10 cellular contexts compared by ENCODE assay signal in the genomic region with DNA sequence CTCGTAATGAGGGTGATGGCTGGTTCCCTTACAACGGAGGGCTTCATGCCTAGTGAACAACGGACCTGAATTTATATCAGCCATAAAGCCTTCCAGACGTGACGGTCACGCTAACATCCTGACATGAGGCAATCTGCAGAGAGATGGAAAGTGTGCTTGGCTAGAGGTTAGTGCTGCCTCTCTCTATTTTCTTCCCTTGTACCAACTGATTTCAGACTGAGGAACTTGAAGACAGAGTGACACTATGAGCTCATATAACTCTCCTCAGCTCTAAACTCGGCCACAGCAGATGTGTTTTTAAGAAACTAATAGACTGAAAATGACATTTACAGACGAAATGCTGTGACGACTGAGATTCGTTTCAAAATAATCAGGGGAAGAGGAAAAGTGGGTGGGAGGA.
DNase-seq lines count a peak whose midpoint lies in the region; ATAC-seq, FAIRE-seq and TF ChIP-seq lines count a peak whose summit lies in the region.
"Had no signal": no experiment of that assay in that cellular context is flagged by ENCODE, and none has a peak within 500 bp of the region (broad histone marks: within the 10 kb centered on the region; RNA-seq: fewer than 3 reads in every experiment).

No MANE protein-coding gene starts in this region.

- TF ChIP-seq CTCF in left ventricle myocardium inferior (IDR thresholded peaks at IDR 0.05; ENCODE audit: borderline replicate concordance), result no peak
- TF ChIP-seq CTCF in activated CD8-positive, alpha-beta T cell treated with anti-CD3 and anti-CD28 coated beads for 36 hours (IDR thresholded peaks at IDR 0.05), result no peak
- TF ChIP-seq CTCF in upper lobe of right lung (IDR thresholded peaks at IDR 0.05), result no peak

- no peak for ATAC-seq in Right ventricle myocardium superior (ENCODE audit: poor library complexity)
- ATAC-seq in activated CD8-positive, alpha-beta T cell treated with anti-CD3 and anti-CD28 coated beads for 36 hours, result no peak
- ATAC-seq in upper lobe of right lung, result no peak
- ATAC-seq: left colon had no signal

- H2AFZ ChIP-seq in mesenchymal stem cell (ENCODE audit: low read depth, low read length), result no peak overlapping the region

- no peaks in the 10 kb centered on the region for H3K27me3 Mint-ChIP-seq in activated CD8-positive, alpha-beta T cell treated with anti-CD3 and anti-CD28 coated beads for 36 hours

- H3K9me3 ChIP-seq in left ventricle myocardium inferior (replicated peaks) (no peaks in the 10 kb centered on the region), mesenchymal stem cell (ENCODE audit: control insufficient read depth, low read length) (no peaks in the 10 kb centered on the region), upper lobe of right lung (no peaks in the 10 kb centered on the region)

- H3K4me1 Mint-ChIP-seq in activated CD8-positive, alpha-beta T cell treated with anti-CD3 and anti-CD28 coated beads for 36 hours (ENCODE audit: low read depth), result peaks cover 43% of the 10 kb centered on the region

- H3K4me3 ChIP-seq in left ventricle myocardium inferior (peak overlapping the region; percentile 52), mesenchymal stem cell (ENCODE audit: insufficient read depth in 1 of 2, low read depth in 1 of 2, low read length in 2 of 2) (no peak overlapping the region), upper lobe of right lung (peak overlapping the region; percentile 24)

- WGBS in mesenchymal stem cell, result 57% methylated on average over 8 of the region's 10 CpGs

- H3K27ac Mint-ChIP-seq in activated CD8-positive, alpha-beta T cell treated with anti-CD3 and anti-CD28 coated beads for 36 hours, result no peak overlapping the region

- H3K9ac ChIP-seq in mesenchymal stem cell (ENCODE audit: low read length), result peak overlapping the region; percentile 71

- H2BK15ac ChIP-seq in mesenchymal stem cell (ENCODE audit: low read depth, poor library complexity, severe bottlenecking), result no peak overlapping the region

- H3K27me3 ChIP-seq in left ventricle myocardium inferior (ENCODE audit: low read depth) (no peaks in the 10 kb centered on the region), mesenchymal stem cell (ENCODE audit: control insufficient read depth in 1 of 2, insufficient read depth in 1 of 2, low read length in 2 of 2) (no peaks in the 10 kb centered on the region), upper lobe of right lung (no peaks in the 10 kb centered on the region)

- peak overlapping the region; percentile 63 to 70 for H2BK12ac ChIP-seq in mesenchymal stem cell (ENCODE audit: low read length in 2 of 2)

- peak overlapping the region in 1 of 2 experiments; percentile 34 for H3K18ac ChIP-seq in mesenchymal stem cell (ENCODE audit: low read depth in 1 of 2, low read length in 2 of 2)

- peak overlapping the region; percentile 67 for H3K4me3 Mint-ChIP-seq in activated CD8-positive, alpha-beta T cell treated with anti-CD3 and anti-CD28 coated beads for 36 hours

- POLR2A ChIA-PET in activated CD8-positive, alpha-beta T cell treated with anti-CD3 and anti-CD28 coated beads for 36 hours (lab: Charles Lee), result no interaction called here

- peaks cover 5% of the 10 kb centered on the region for H3K79me1 ChIP-seq in mesenchymal stem cell (replicated peaks; ENCODE audit: low read length, poor library complexity, severe bottlenecking)

- no peak overlapping the region for H4K8ac ChIP-seq in mesenchymal stem cell (ENCODE audit: low read length)

- H4K91ac ChIP-seq in mesenchymal stem cell (ENCODE audit: low read length), result peak overlapping the region; percentile 32

- intact Hi-C loops in left ventricle myocardium inferior (cut with micrococcal nuclease), result no loop called here
- intact Hi-C loops in Right ventricle myocardium superior (cut with DNase I), result no loop called here
- intact Hi-C loops in activated CD8-positive, alpha-beta T cell treated with anti-CD3 and anti-CD28 coated beads for 36 hours (cut with micrococcal nuclease), result no loop called here
- intact Hi-C loops in upper lobe of right lung (cut with DNase I), result no loop called here

- H3K23ac ChIP-seq in mesenchymal stem cell (ENCODE audit: low read length in 2 of 2), result no peak overlapping the region

- H3K4me1 ChIP-seq in left ventricle myocardium inferior (peaks cover 71% of the 10 kb centered on the region), mesenchymal stem cell (ENCODE audit: control insufficient read depth, insufficient read depth, low read depth, low read length) (peaks cover 16% of the 10 kb centered on the region), upper lobe of right lung (peaks cover 57% of the 10 kb centered on the region)

- CTCF ChIA-PET in activated CD8-positive, alpha-beta T cell treated with anti-CD3 and anti-CD28 coated beads for 36 hours (lab: Charles Lee), result no interaction called here

- no peak overlapping the region for H2BK5ac ChIP-seq in mesenchymal stem cell (ENCODE audit: low read depth, low read length, poor library complexity, severe bottlenecking)

- H3K4me2 ChIP-seq in mesenchymal stem cell (ENCODE audit: low read length, poor library complexity, severe bottlenecking), result no peak overlapping the region

- H3K36me3 ChIP-seq in left ventricle myocardium inferior (no peaks in the 10 kb centered on the region), mesenchymal stem cell (ENCODE audit: control insufficient read depth in 1 of 2, insufficient read depth in 2 of 2, low read depth in 1 of 2, low read length in 2 of 2) (peaks cover 0 to 6% of the 10 kb centered on the region in 2 experiments), upper lobe of right lung (no peaks in the 10 kb centered on the region)

- H3K4ac ChIP-seq in mesenchymal stem cell (ENCODE audit: low read depth in 1 of 2, low read length in 2 of 2), result no peak overlapping the region

- H2AK5ac ChIP-seq in mesenchymal stem cell (ENCODE audit: low read length, severe bottlenecking), result no peak overlapping the region

- TF ChIP-seq POLR2A in H54 (IDR thresholded peaks at IDR 0.05; ENCODE audit: low read depth, low read length), result no peak

- no peak overlapping the region for H2BK120ac ChIP-seq in mesenchymal stem cell (ENCODE audit: low read depth, low read length)

- no peak overlapping the region for H3K14ac ChIP-seq in mesenchymal stem cell (ENCODE audit: low read length in 2 of 2)

- H3K9me3 Mint-ChIP-seq in activated CD8-positive, alpha-beta T cell treated with anti-CD3 and anti-CD28 coated beads for 36 hours, result no peaks in the 10 kb centered on the region

- peaks cover 3% of the 10 kb centered on the region for H3K36me3 Mint-ChIP-seq in activated CD8-positive, alpha-beta T cell treated with anti-CD3 and anti-CD28 coated beads for 36 hours (ENCODE audit: low read depth)

- H3K27ac ChIP-seq in left ventricle myocardium inferior (replicated peaks) (peak overlapping the region; percentile 92), mesenchymal stem cell (ENCODE audit: low read length, poor library complexity, severe bottlenecking) (no peak overlapping the region), upper lobe of right lung (peak overlapping the region; percentile 15)

- DNase-seq in left ventricle myocardium inferior (no peak), Right ventricle myocardium superior (no peak), mesenchymal stem cell (peak; percentile 52), upper lobe of right lung (no peak), HCEC 1CT (no peak), H54 (ENCODE audit: insufficient read length, low spot score) (no peak), AG08396 (ENCODE audit: low spot score) (no peak)
- peak; percentile 9 for DNase-seq in activated CD8-positive, alpha-beta T cell treated with anti-CD3 and anti-CD28 coated beads for 36 hours
- DNase-seq: AML-193, left colon had no signal

- FAIRE-seq in H54 (lab: Jason Lieb, UNC), result no peak

Comparison
In these comparisons a context has a peak if more than half of its experiments do, and no peak if none do; other contexts are left out.
1. DNase-seq: peak in activated CD8-positive, alpha-beta T cell treated with anti-CD3 and anti-CD28 coated beads for 36 hours (single experiment) and mesenchymal stem cell (single experiment); none in left ventricle myocardium inferior (single experiment), Right ventricle myocardium superior (single experiment), upper lobe of right lung (single experiment), HCEC 1CT (single experiment), H54 (single experiment) and AG08396 (single experiment).
2. H3K4me3 ChIP-seq: peak in left ventricle myocardium inferior (single experiment) and upper lobe of right lung (single experiment); none in mesenchymal stem cell (0 of 2).